Comparison of ENCODE assay signal across 8 cellular contexts in the genomic region with DNA sequence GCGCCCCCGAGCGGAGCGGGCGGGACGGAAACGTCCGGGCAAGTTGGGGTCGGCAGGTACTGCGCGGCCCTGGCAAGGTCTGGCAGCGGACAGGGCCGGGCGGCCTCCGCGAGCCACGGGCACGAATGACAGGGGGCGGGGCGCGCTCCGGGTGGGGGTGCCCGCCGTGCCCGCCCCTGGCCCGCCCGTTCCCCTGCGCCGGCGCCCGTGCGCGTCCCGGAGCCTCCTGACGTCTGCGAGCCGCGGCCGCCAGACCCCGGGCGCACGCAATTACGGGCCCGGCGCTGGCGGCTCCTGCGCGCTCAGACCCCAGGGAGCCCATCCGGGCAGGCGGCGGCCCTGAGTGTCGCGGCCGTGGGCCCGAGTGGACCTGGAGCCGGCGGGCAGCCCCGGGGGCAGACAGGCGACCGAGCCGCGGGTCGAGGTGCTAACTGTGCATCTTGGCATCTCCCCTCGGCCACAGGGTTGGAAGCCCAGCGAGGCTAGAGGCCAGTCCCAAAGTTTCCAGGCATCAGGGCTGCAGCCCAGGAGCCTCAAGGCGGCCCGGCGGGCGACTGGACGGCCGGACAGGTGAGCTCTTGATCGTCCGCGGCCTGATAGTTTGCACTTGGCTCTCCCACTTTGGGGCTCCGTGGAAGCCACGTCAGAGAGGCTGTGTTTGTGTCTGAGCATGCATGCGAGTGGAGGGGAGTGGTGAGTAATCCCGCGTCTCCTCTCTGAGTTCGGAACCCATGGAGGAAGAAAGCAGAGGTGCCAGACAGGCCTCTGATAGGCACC. TPM values are rescaled to one million over a fixed set of nuclear protein-coding genes. Genes with fewer than 3 reads are reported as not detected.
DNase-seq lines count a peak whose midpoint lies in the region; ATAC-seq and TF ChIP-seq lines count a peak whose summit lies in the region.

No MANE protein-coding gene starts in this region.

- H3K27ac Mint-ChIP-seq in progenitor cell of endocrine pancreas: peak overlapping the region; percentile 70

- peaks cover 22% of the 10 kb centered on the region for H3K4me1 Mint-ChIP-seq in progenitor cell of endocrine pancreas (ENCODE audit: low read depth)

- H3K27ac ChIP-seq in KOPT-K1 (ENCODE audit: low read depth, low read length, poor library complexity, severe bottlenecking): peak overlapping the region; percentile 98

- H3K9me3 ChIP-seq in KOPT-K1 (ENCODE audit: insufficient read depth, low read length, poor library complexity, severe bottlenecking): no peaks in the 10 kb centered on the region

- TF ChIP-seq CTCF in GM06990 (IDR thresholded peaks at IDR 0.05; ENCODE audit: insufficient read depth, low read length, poor library complexity, severe bottlenecking) (no peak), progenitor cell of endocrine pancreas (IDR thresholded peaks at IDR 0.05; ENCODE audit: unreplicated experiment) (no peak)

- ATAC-seq in GM21528 (IDR thresholded peaks at IDR 0.05; ENCODE audit: low FRiP score, unreplicated experiment) (peak; percentile 20), Right ventricle myocardium superior (ENCODE audit: poor library complexity) (peak; percentile 4)

- H3K4me3 ChIP-seq in GM06990 (replicated peaks; ENCODE audit: low read depth, low read length): peak overlapping the region; percentile 98

- peaks cover 3% of the 10 kb centered on the region for H3K36me3 Mint-ChIP-seq in progenitor cell of endocrine pancreas (ENCODE audit: insufficient read depth)

- intact Hi-C loops in Right ventricle myocardium superior (cut with DNase I): loop anchor here (5.0 kb wide), 1 partner anchor 51 kb away; no protein-coding TSS in a partner anchor

- H3K36me3 ChIP-seq in GM06990 (ENCODE audit: control insufficient read depth, insufficient read depth, low read length) (peaks cover 2% of the 10 kb centered on the region; the same call in 1 of the 2 replicates), KOPT-K1 (ENCODE audit: insufficient read depth, low read length) (peaks cover 11% of the 10 kb centered on the region; the same call in 1 of the 2 replicates)

- H3K9me3 Mint-ChIP-seq in progenitor cell of endocrine pancreas (ENCODE audit: low read depth): no peaks in the 10 kb centered on the region

- peak overlapping the region; percentile 77 for H3K4me3 Mint-ChIP-seq in progenitor cell of endocrine pancreas (ENCODE audit: low read depth)

- peak; percentile 54 for DNase-seq in GM06990 (ENCODE audit: extremely low read depth, insufficient read length)
- peak; percentile 53 for DNase-seq in activated naive CD4-positive, alpha-beta T cell treated with anti-CD3 and anti-CD28 coated beads, Interleukin-2, amount 50 U/mL, for 16 hours
- DNase-seq in Right ventricle myocardium superior: peak; percentile 71
- DNase-seq in progenitor cell of endocrine pancreas (ENCODE audit: low spot score, unreplicated experiment): no peak
- DNase-seq in SW 1271 (lab: John Stamatoyannopoulos, UW): no peak
- DNase-seq in DMS79 treated with DMSO at 0.1 percent for 48 hours (lab: John Stamatoyannopoulos, UW): no peak

- H3K27me3 ChIP-seq in GM06990 (replicated peaks; ENCODE audit: control insufficient read depth, insufficient read depth, low read length): no peaks in the 10 kb centered on the region

- H3K27me3 Mint-ChIP-seq in progenitor cell of endocrine pancreas: no peaks in the 10 kb centered on the region

RNA-seq across cellular contexts. Expression of gene MIB2, which starts 0.9 kb away (rescaled TPM):
- total RNA-seq in Right ventricle myocardium superior: 110 TPM
- 132 and 144 TPM in 2 replicates for total RNA-seq in progenitor cell of endocrine pancreas

RNA-seq across cellular contexts. Expression of gene MMP23B, which starts 15.7 kb away (rescaled TPM):
- total RNA-seq in Right ventricle myocardium superior: 25.1 TPM
- total RNA-seq in progenitor cell of endocrine pancreas: 4.4 and 5.3 TPM in 2 replicates

RNA-seq across cellular contexts. Expression of gene FNDC10, which starts 16.3 kb away (rescaled TPM):
- total RNA-seq in Right ventricle myocardium superior: 2.0 TPM
- 2.7 and 4.2 TPM in 2 replicates for total RNA-seq in progenitor cell of endocrine pancreas

RNA-seq across cellular contexts. Expression of gene SSU72, which starts 41.6 kb away (rescaled TPM):
- 106 TPM for total RNA-seq in Right ventricle myocardium superior
- 114 and 118 TPM in 2 replicates for total RNA-seq in progenitor cell of endocrine pancreas

RNA-seq across cellular contexts. Expression of gene CDK11B, which starts 42.6 kb away (rescaled TPM):
- total RNA-seq in Right ventricle myocardium superior (23.6 TPM), progenitor cell of endocrine pancreas (26.3 and 28.7 TPM in 2 replicates)

Comparison
In these comparisons a context has a peak if more than half of its experiments do, and no peak if none do; other contexts are left out.
1. DNase-seq: peak in GM06990 (single experiment), activated naive CD4-positive, alpha-beta T cell treated with anti-CD3 and anti-CD28 coated beads, Interleukin-2, amount 50 U/mL, for 16 hours (single experiment) and Right ventricle myocardium superior (single experiment); none in progenitor cell of endocrine pancreas (single experiment), SW 1271 (0 of 2) and DMS79 treated with DMSO at 0.1 percent for 48 hours (single experiment).